In the genomic region with DNA sequence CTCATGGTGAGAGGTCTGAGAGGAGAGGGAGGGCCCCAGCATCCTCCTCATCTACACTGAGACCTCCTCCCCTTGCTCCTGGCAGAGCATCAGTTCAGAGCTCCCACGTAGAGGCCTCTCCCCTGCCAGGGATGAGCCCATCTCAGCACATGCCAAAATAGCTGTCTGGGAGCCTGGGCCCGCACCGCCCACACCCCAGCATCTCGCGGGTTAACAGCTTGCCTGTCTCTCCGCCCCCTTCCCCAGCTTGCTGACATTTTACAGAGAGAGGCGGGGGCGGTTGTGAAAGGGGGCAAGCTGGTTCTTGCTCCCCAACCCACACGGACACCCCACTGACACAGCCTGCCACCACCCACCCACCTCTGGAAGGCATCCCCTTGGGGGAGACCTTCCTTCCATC, we compare ENCODE assay signal across 1 cellular context.
TF ChIP-seq lines count a peak whose summit lies in the region.

No MANE protein-coding gene starts in this region.

TF ChIP-seq in GM23338, 12 proteins besides CTCF, POLR2A, EP300 and RAD21:
- TF ChIP-seq, protein P1, sequence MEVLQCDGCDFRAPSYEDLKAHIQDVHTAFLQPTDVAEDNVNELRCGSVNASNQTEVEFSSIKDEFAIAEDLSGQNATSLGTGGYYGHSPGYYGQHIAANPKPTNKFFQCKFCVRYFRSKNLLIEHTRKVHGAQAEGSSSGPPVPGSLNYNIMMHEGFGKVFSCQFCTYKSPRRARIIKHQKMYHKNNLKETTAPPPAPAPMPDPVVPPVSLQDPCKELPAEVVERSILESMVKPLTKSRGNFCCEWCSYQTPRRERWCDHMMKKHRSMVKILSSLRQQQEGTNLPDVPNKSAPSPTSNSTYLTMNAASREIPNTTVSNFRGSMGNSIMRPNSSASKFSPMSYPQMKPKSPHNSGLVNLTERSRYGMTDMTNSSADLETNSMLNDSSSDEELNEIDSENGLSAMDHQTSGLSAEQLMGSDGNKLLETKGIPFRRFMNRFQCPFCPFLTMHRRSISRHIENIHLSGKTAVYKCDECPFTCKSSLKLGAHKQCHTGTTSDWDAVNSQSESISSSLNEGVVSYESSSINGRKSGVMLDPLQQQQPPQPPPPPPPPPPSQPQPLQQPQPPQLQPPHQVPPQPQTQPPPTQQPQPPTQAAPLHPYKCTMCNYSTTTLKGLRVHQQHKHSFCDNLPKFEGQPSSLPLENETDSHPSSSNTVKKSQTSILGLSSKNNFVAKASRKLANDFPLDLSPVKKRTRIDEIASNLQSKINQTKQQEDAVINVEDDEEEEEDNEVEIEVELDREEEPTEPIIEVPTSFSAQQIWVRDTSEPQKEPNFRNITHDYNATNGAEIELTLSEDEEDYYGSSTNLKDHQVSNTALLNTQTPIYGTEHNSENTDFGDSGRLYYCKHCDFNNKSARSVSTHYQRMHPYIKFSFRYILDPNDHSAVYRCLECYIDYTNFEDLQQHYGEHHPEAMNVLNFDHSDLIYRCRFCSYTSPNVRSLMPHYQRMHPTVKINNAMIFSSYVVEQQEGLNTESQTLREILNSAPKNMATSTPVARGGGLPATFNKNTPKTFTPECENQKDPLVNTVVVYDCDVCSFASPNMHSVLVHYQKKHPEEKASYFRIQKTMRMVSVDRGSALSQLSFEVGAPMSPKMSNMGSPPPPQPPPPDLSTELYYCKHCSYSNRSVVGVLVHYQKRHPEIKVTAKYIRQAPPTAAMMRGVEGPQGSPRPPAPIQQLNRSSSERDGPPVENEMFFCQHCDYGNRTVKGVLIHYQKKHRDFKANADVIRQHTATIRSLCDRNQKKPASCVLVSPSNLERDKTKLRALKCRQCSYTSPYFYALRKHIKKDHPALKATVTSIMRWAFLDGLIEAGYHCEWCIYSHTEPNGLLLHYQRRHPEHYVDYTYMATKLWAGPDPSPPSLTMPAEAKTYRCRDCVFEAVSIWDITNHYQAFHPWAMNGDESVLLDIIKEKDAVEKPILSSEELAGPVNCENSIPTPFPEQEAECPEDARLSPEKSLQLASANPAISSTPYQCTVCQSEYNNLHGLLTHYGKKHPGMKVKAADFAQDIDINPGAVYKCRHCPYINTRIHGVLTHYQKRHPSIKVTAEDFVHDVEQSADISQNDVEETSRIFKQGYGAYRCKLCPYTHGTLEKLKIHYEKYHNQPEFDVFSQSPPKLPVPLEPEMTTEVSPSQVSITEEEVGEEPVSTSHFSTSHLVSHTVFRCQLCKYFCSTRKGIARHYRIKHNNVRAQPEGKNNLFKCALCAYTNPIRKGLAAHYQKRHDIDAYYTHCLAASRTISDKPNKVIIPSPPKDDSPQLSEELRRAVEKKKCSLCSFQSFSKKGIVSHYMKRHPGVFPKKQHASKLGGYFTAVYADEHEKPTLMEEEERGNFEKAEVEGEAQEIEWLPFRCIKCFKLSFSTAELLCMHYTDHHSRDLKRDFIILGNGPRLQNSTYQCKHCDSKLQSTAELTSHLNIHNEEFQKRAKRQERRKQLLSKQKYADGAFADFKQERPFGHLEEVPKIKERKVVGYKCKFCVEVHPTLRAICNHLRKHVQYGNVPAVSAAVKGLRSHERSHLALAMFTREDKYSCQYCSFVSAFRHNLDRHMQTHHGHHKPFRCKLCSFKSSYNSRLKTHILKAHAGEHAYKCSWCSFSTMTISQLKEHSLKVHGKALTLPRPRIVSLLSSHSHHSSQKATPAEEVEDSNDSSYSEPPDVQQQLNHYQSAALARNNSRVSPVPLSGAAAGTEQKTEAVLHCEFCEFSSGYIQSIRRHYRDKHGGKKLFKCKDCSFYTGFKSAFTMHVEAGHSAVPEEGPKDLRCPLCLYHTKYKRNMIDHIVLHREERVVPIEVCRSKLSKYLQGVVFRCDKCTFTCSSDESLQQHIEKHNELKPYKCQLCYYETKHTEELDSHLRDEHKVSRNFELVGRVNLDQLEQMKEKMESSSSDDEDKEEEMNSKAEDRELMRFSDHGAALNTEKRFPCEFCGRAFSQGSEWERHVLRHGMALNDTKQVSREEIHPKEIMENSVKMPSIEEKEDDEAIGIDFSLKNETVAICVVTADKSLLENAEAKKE (CRISPR knock-in tag; IDR thresholded peaks at IDR 0.05): no peak
- TF ChIP-seq ZNF331 (CRISPR knock-in tag; IDR thresholded peaks at IDR 0.05; ENCODE audit: low read depth): no peak
- TF ChIP-seq EZH2 (IDR thresholded peaks at IDR 0.05; ENCODE audit: low read depth, unreplicated experiment): no peak
- no peak for TF ChIP-seq STAT1 (IDR thresholded peaks at IDR 0.05; ENCODE audit: unreplicated experiment)
- TF ChIP-seq NANOG (IDR thresholded peaks at IDR 0.05; ENCODE audit: borderline replicate concordance): no peak
- TF ChIP-seq, protein P2, sequence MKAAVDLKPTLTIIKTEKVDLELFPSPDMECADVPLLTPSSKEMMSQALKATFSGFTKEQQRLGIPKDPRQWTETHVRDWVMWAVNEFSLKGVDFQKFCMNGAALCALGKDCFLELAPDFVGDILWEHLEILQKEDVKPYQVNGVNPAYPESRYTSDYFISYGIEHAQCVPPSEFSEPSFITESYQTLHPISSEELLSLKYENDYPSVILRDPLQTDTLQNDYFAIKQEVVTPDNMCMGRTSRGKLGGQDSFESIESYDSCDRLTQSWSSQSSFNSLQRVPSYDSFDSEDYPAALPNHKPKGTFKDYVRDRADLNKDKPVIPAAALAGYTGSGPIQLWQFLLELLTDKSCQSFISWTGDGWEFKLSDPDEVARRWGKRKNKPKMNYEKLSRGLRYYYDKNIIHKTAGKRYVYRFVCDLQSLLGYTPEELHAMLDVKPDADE (IDR thresholded peaks at IDR 0.05): no peak
- TF ChIP-seq, protein P3, sequence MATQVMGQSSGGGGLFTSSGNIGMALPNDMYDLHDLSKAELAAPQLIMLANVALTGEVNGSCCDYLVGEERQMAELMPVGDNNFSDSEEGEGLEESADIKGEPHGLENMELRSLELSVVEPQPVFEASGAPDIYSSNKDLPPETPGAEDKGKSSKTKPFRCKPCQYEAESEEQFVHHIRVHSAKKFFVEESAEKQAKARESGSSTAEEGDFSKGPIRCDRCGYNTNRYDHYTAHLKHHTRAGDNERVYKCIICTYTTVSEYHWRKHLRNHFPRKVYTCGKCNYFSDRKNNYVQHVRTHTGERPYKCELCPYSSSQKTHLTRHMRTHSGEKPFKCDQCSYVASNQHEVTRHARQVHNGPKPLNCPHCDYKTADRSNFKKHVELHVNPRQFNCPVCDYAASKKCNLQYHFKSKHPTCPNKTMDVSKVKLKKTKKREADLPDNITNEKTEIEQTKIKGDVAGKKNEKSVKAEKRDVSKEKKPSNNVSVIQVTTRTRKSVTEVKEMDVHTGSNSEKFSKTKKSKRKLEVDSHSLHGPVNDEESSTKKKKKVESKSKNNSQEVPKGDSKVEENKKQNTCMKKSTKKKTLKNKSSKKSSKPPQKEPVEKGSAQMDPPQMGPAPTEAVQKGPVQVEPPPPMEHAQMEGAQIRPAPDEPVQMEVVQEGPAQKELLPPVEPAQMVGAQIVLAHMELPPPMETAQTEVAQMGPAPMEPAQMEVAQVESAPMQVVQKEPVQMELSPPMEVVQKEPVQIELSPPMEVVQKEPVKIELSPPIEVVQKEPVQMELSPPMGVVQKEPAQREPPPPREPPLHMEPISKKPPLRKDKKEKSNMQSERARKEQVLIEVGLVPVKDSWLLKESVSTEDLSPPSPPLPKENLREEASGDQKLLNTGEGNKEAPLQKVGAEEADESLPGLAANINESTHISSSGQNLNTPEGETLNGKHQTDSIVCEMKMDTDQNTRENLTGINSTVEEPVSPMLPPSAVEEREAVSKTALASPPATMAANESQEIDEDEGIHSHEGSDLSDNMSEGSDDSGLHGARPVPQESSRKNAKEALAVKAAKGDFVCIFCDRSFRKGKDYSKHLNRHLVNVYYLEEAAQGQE (IDR thresholded peaks at IDR 0.05; ENCODE audit: unreplicated experiment): no peak
- TF ChIP-seq ZNF114 (CRISPR knock-in tag; IDR thresholded peaks at IDR 0.05): no peak
- TF ChIP-seq CREB1 (CRISPR knock-in tag; IDR thresholded peaks at IDR 0.05; ENCODE audit: low read depth): no peak
- TF ChIP-seq EZH2phosphoT487 (IDR thresholded peaks at IDR 0.05; ENCODE audit: unreplicated experiment): no peak
- no peak for TF ChIP-seq POLR2AphosphoS5 (IDR thresholded peaks at IDR 0.05; ENCODE audit: low read depth)
- no peak for TF ChIP-seq JUNB (IDR thresholded peaks at IDR 0.05; ENCODE audit: unreplicated experiment)
TF ChIP-seq in GM23338: peak in this region for 0.
